In genomic region chr6:161013697-161014096, GRCh38 we compare ENCODE assay signal across 24 cellular contexts.
"Had no signal": no experiment of that assay in that cellular context is flagged by ENCODE, and none has a peak within 500 bp of the region (broad histone marks: within the 10 kb centered on the region; RNA-seq: fewer than 3 reads in every experiment).

No MANE protein-coding gene starts in this region.

- H3K4me1 Mint-ChIP-seq: activated CD4-positive, alpha-beta memory T cell treated with anti-CD3 and anti-CD28 coated beads, Interleukin-2, amount 10 ng/mL, durations not matched to agents 7 days and 5 days; activated naive CD4-positive, alpha-beta T cell treated with anti-CD3 and anti-CD28 coated beads, Interleukin-2, amount 10 ng/mL, durations not matched to agents 7 days and 5 days had no signal

- H3K9me3 ChIP-seq: right lobe of liver, tibial artery had no signal

- H3K9ac ChIP-seq: neural progenitor cell had no signal

- ATAC-seq: activated naive CD8-positive, alpha-beta T cell treated with anti-CD3 and anti-CD28 coated beads, Interleukin-2, amount 50 U/mL, for 24 hours; activated T-cell treated with anti-CD3 and anti-CD28 coated beads, Interleukin-2, amount 50 U/mL, for 72 hours; foreskin keratinocyte; left cardiac atrium; right lobe of liver; stimulated activated effector memory CD8-positive, alpha-beta T cell treated with anti-CD3 and anti-CD28 coated beads, Interleukin-12 subunit alpha, Interleukin-12 subunit beta, amount 100 ng/mL, for 72 hours; stimulated activated naive CD8-positive, alpha-beta T cell treated with anti-CD3 and anti-CD28 coated beads, Interleukin-15, amount 100 ng/mL, for 72 hours had no signal

- H3K9me3 Mint-ChIP-seq: activated CD4-positive, alpha-beta memory T cell treated with anti-CD3 and anti-CD28 coated beads, Interleukin-2, amount 10 ng/mL, durations not matched to agents 7 days and 5 days; activated CD4-positive, alpha-beta T cell treated with anti-CD3 and anti-CD28 coated beads, Interleukin-2, amount 10 ng/mL, durations not matched to agents 24 days and 14 days; activated naive CD4-positive, alpha-beta T cell treated with anti-CD3 and anti-CD28 coated beads, Interleukin-2, amount 10 ng/mL, durations not matched to agents 7 days and 5 days; activated naive CD8-positive, alpha-beta T cell treated with anti-CD3 and anti-CD28 coated beads, Interleukin-2, amount 50 U/mL, for 24 hours; memory B cell; naive B cell; stimulated activated effector memory CD8-positive, alpha-beta T cell treated with anti-CD3 and anti-CD28 coated beads, Interleukin-12 subunit alpha, Interleukin-12 subunit beta, amount 100 ng/mL, for 72 hours had no signal

- DNase-seq: activated CD4-positive, alpha-beta memory T cell treated with anti-CD3 and anti-CD28 coated beads, Interleukin-2, amount 10 ng/mL, durations not matched to agents 7 days and 5 days; activated CD4-positive, alpha-beta T cell treated with anti-CD3 and anti-CD28 coated beads, Interleukin-2, amount 10 ng/mL, durations not matched to agents 24 days and 14 days; activated CD4-positive, CD25-positive, alpha-beta regulatory T cell; activated effector memory CD4-positive, alpha-beta T cell treated with Interleukin-2 at 50 U/mL for 16 hours; activated naive CD4-positive, alpha-beta T cell treated with anti-CD3 and anti-CD28 coated beads, Interleukin-2, amount 10 ng/mL, durations not matched to agents 7 days and 5 days; activated naive CD8-positive, alpha-beta T cell treated with anti-CD3 and anti-CD28 coated beads, Interleukin-2, amount 50 U/mL, for 24 hours; activated T-cell treated with anti-CD3 and anti-CD28 coated beads, Interleukin-2, amount 50 U/mL, for 72 hours; cerebellar nuclear complex; foreskin keratinocyte; glutamatergic neuron; left cardiac atrium; naive B cell; posterior cingulate gyrus; right lobe of liver; stimulated activated CD4-positive, alpha-beta T cell treated with anti-CD3 and anti-CD28 coated beads, Interleukin-2, amount 100 ng/mL, for 24 hours; stimulated activated naive CD8-positive, alpha-beta T cell treated with anti-CD3 and anti-CD28 coated beads, Interleukin-15, amount 100 ng/mL, for 72 hours; T-helper 1 cell; T-helper 9 cell; tibial artery had no signal

- H3K36me3 ChIP-seq: neural progenitor cell, right lobe of liver, tibial artery had no signal

- H3K27me3 Mint-ChIP-seq: activated CD4-positive, alpha-beta memory T cell treated with anti-CD3 and anti-CD28 coated beads, Interleukin-2, amount 10 ng/mL, durations not matched to agents 7 days and 5 days; activated CD4-positive, alpha-beta T cell treated with anti-CD3 and anti-CD28 coated beads, Interleukin-2, amount 10 ng/mL, durations not matched to agents 24 days and 14 days; activated naive CD4-positive, alpha-beta T cell treated with anti-CD3 and anti-CD28 coated beads, Interleukin-2, amount 10 ng/mL, durations not matched to agents 7 days and 5 days; activated naive CD8-positive, alpha-beta T cell treated with anti-CD3 and anti-CD28 coated beads, Interleukin-2, amount 50 U/mL, for 24 hours; memory B cell; naive B cell; stimulated activated naive CD8-positive, alpha-beta T cell treated with anti-CD3 and anti-CD28 coated beads, Interleukin-15, amount 100 ng/mL, for 72 hours had no signal

- H3K27ac ChIP-seq: foreskin keratinocyte, hepatocyte, neural progenitor cell, right lobe of liver, tibial artery had no signal

- H3K36me3 Mint-ChIP-seq: activated naive CD4-positive, alpha-beta T cell treated with anti-CD3 and anti-CD28 coated beads, Interleukin-2, amount 10 ng/mL, durations not matched to agents 7 days and 5 days; stimulated activated effector memory CD8-positive, alpha-beta T cell treated with anti-CD3 and anti-CD28 coated beads, Interleukin-12 subunit alpha, Interleukin-12 subunit beta, amount 100 ng/mL, for 72 hours had no signal

- H3K4me3 ChIP-seq: hepatocyte, neural progenitor cell, right lobe of liver, skin epidermis, tibial artery had no signal

- H3K27me3 ChIP-seq: foreskin keratinocyte, hepatocyte, neural progenitor cell, right lobe of liver, tibial artery had no signal

- H3K4me3 Mint-ChIP-seq: activated CD4-positive, alpha-beta memory T cell treated with anti-CD3 and anti-CD28 coated beads, Interleukin-2, amount 10 ng/mL, durations not matched to agents 7 days and 5 days; activated CD4-positive, alpha-beta T cell treated with anti-CD3 and anti-CD28 coated beads, Interleukin-2, amount 10 ng/mL, durations not matched to agents 24 days and 14 days; activated naive CD4-positive, alpha-beta T cell treated with anti-CD3 and anti-CD28 coated beads, Interleukin-2, amount 10 ng/mL, durations not matched to agents 7 days and 5 days; activated naive CD8-positive, alpha-beta T cell treated with anti-CD3 and anti-CD28 coated beads, Interleukin-2, amount 50 U/mL, for 24 hours; activated T-cell treated with anti-CD3 and anti-CD28 coated beads, Interleukin-2, amount 50 U/mL, for 72 hours; memory B cell; naive B cell; neural progenitor cell; stimulated activated effector memory CD8-positive, alpha-beta T cell treated with anti-CD3 and anti-CD28 coated beads, Interleukin-12 subunit alpha, Interleukin-12 subunit beta, amount 100 ng/mL, for 72 hours; stimulated activated naive CD8-positive, alpha-beta T cell treated with anti-CD3 and anti-CD28 coated beads, Interleukin-15, amount 100 ng/mL, for 72 hours had no signal

- H3K27ac Mint-ChIP-seq: activated CD4-positive, alpha-beta memory T cell treated with anti-CD3 and anti-CD28 coated beads, Interleukin-2, amount 10 ng/mL, durations not matched to agents 7 days and 5 days; activated CD4-positive, alpha-beta T cell treated with anti-CD3 and anti-CD28 coated beads, Interleukin-2, amount 10 ng/mL, durations not matched to agents 24 days and 14 days; activated naive CD4-positive, alpha-beta T cell treated with anti-CD3 and anti-CD28 coated beads, Interleukin-2, amount 10 ng/mL, durations not matched to agents 7 days and 5 days; activated naive CD8-positive, alpha-beta T cell treated with anti-CD3 and anti-CD28 coated beads, Interleukin-2, amount 50 U/mL, for 24 hours; memory B cell; neural progenitor cell; stimulated activated effector memory CD8-positive, alpha-beta T cell treated with anti-CD3 and anti-CD28 coated beads, Interleukin-12 subunit alpha, Interleukin-12 subunit beta, amount 100 ng/mL, for 72 hours had no signal

- H2AFZ ChIP-seq: hepatocyte, neural progenitor cell had no signal

- H3K4me2 ChIP-seq: hepatocyte, neural progenitor cell had no signal
